19 cellular contexts compared by ENCODE assay signal in genomic region chr7:111183373-111183772, GRCh38.
"Had no signal": no experiment of that assay in that cellular context is flagged by ENCODE, and none has a peak within 500 bp of the region (broad histone marks: within the 10 kb centered on the region; RNA-seq: fewer than 3 reads in every experiment).

No MANE protein-coding gene starts in this region.

- H3K4me1 Mint-ChIP-seq: nephron progenitor cell; stimulated activated memory B cell treated with anti-CD40 and anti-IgM and Interleukin-4, amounts not matched to agents 10 μg/mL and 1 μg/mL and 100 μg/mL, for 72 hours had no signal

- H3K27me3 Mint-ChIP-seq: naive thymus-derived CD4-positive, alpha-beta T cell; stimulated activated memory B cell treated with anti-CD40 and anti-IgM and Interleukin-4, amounts not matched to agents 10 μg/mL and 1 μg/mL and 100 μg/mL, for 72 hours; stimulated activated naive CD8-positive, alpha-beta T cell treated with anti-CD3 and anti-CD28 coated beads, Interleukin-15, Interleukin-2, amounts not matched to agents 100 ng/mL and 50 ng/mL, for 24 hours had no signal

- H3K4me3 ChIP-seq: esophagus muscularis mucosa, spleen, tibial artery, upper lobe of right lung, vagina had no signal

- H3K4me3 Mint-ChIP-seq: naive thymus-derived CD4-positive, alpha-beta T cell; nephron progenitor cell; stimulated activated memory B cell treated with anti-CD40 and anti-IgM and Interleukin-4, amounts not matched to agents 10 μg/mL and 1 μg/mL and 100 μg/mL, for 72 hours; stimulated activated naive CD8-positive, alpha-beta T cell treated with anti-CD3 and anti-CD28 coated beads, Interleukin-15, Interleukin-2, amounts not matched to agents 100 ng/mL and 50 ng/mL, for 24 hours had no signal

- H3K9me3 ChIP-seq: esophagus muscularis mucosa, upper lobe of right lung, vagina had no signal

- FAIRE-seq: endometrium had no signal

- H3K27ac ChIP-seq: esophagus muscularis mucosa, spleen, tibial artery, upper lobe of right lung, vagina had no signal

- H3K27me3 ChIP-seq: esophagus muscularis mucosa, spleen, tibial artery, upper lobe of right lung, vagina had no signal

- H3K4me1 ChIP-seq: spleen, tibial artery, upper lobe of right lung, vagina had no signal

- H3K27ac Mint-ChIP-seq: naive thymus-derived CD4-positive, alpha-beta T cell; nephron progenitor cell; stimulated activated memory B cell treated with anti-CD40 and anti-IgM and Interleukin-4, amounts not matched to agents 10 μg/mL and 1 μg/mL and 100 μg/mL, for 72 hours; stimulated activated naive CD8-positive, alpha-beta T cell treated with anti-CD3 and anti-CD28 coated beads, Interleukin-15, Interleukin-2, amounts not matched to agents 100 ng/mL and 50 ng/mL, for 24 hours had no signal

- DNase-seq: effector memory CD4-positive, alpha-beta T cell; foreskin fibroblast; head of caudate nucleus; hippocampal formation; left colon; mesendoderm; naive thymus-derived CD4-positive, alpha-beta T cell; nephron progenitor cell; spleen; stimulated activated CD4-positive, alpha-beta T cell treated with anti-CD3 and anti-CD28 coated beads, Interleukin-15, amount 100 ng/mL, for 24 hours; stimulated activated CD4-positive, alpha-beta T cell treated with anti-CD3 and anti-CD28 coated beads, Interleukin-1b, Interleukin-23, amount 100 ng/mL, for 48 hours; stimulated activated CD4-positive, alpha-beta T cell treated with anti-CD3 and anti-CD28 coated beads, Interleukin-4, amount 100 ng/mL, for 24 hours; tibial artery; upper lobe of right lung had no signal

- H3K36me3 ChIP-seq: esophagus muscularis mucosa, upper lobe of right lung, vagina had no signal

- ATAC-seq: left colon; naive thymus-derived CD4-positive, alpha-beta T cell; stimulated activated memory B cell treated with anti-CD40 and anti-IgM and Interleukin-4, amounts not matched to agents 10 μg/mL and 1 μg/mL and 100 μg/mL, for 72 hours; upper lobe of right lung had no signal
